In genomic region chr3:140078940-140079339, GRCh38 we compare ENCODE assay signal across 22 cellular contexts.
"Had no signal": no experiment of that assay in that cellular context is flagged by ENCODE, and none has a peak within 500 bp of the region (broad histone marks: within the 10 kb centered on the region; RNA-seq: fewer than 3 reads in every experiment).

No MANE protein-coding gene starts in this region.

- H3K36me3 ChIP-seq: adrenal gland had no signal

- H3K27me3 ChIP-seq: adrenal gland, body of pancreas had no signal

- H3K4me3 ChIP-seq: adrenal gland, body of pancreas had no signal

- DNase-seq: activated CD4-positive, alpha-beta T cell treated with anti-CD3 and anti-CD28 coated beads for 48 hours; activated CD4-positive, alpha-beta T cell treated with anti-CD3 and anti-CD28 coated beads, Interleukin-2, amount 50 U/mL, for 4 hours; activated CD4-positive, CD25-positive, alpha-beta regulatory T cell treated with anti-CD3 and anti-CD28 coated beads, Interleukin-2, amount 50 U/mL, for 72 hours; activated CD8-positive, alpha-beta memory T cell treated with anti-CD3 and anti-CD28 coated beads, Interleukin-2, amount 50 U/mL, for 48 hours; activated CD8-positive, alpha-beta T cell treated with anti-CD3 and anti-CD28 coated beads, Interleukin-2, amount 10 ng/mL, durations not matched to agents 7 days and 5 days; activated naive CD4-positive, alpha-beta T cell treated with anti-CD3 and anti-CD28 coated beads, Interleukin-2, amount 50 U/mL, for 16 hours; activated naive CD8-positive, alpha-beta T cell treated with anti-CD3 and anti-CD28 coated beads, Interleukin-2, amount 10 ng/mL, durations not matched to agents 7 days and 5 days; activated T-cell treated with anti-CD3 and anti-CD28 coated beads, Interleukin-2, amount 50 U/mL, for 1 hour; adrenal gland; anterior cingulate cortex; body of pancreas; KG1; MV-4-11; NCI-H1105; NCI-H1436 treated with DMSO at 0.1 percent for 48 hours; NCI-H1930; NCI-H2171 treated with DMSO at 0.1 percent for 48 hours; NCI-H226; NCI-H526; PC-3; SHP77 treated with DMSO at 0.1 percent for 48 hours; T-helper 9 cell had no signal

- H3K27ac ChIP-seq: adrenal gland, body of pancreas had no signal
